Comparison of ENCODE assay signal across 18 cellular contexts in the genomic region with DNA sequence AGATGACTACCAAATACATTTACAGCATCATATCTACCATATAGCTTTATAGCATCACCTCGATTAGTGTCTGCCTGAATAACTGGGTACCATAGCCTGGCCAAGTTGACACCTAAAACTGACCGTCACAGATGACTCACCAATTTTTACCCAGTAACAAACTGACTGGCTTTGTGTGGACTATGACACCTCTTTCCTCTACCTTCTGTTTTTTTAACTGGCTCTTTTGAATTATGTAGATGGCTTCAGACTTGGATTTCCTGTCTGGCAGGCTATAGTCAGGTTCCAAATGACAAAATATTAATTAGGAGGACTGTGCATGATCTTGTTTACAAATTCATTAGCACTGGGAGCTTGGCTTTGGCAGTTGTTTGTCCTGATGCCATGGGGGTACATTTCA.
DNase-seq lines count a peak whose midpoint lies in the region; ATAC-seq, FAIRE-seq and TF ChIP-seq lines count a peak whose summit lies in the region.
"Had no signal": no experiment of that assay in that cellular context is flagged by ENCODE, and none has a peak within 500 bp of the region (broad histone marks: within the 10 kb centered on the region; RNA-seq: fewer than 3 reads in every experiment).

No MANE protein-coding gene starts in this region.

- H3K36me3 ChIP-seq in endothelial cell of umbilical vein (ENCODE audit: control insufficient read depth in 2 of 2, extremely low read depth in 1 of 2, insufficient read depth in 2 of 2, low read length in 2 of 2), result no peaks in the 10 kb centered on the region
- H3K36me3 ChIP-seq in naive thymus-derived CD4-positive, alpha-beta T cell (ENCODE audit: control insufficient read depth in 2 of 3, insufficient read depth in 3 of 3, low read length in 3 of 3), result no peaks in the 10 kb centered on the region
- H3K36me3 ChIP-seq: uterus had no signal

- no peak overlapping the region for H3K4me3 Mint-ChIP-seq in osteocyte (ENCODE audit: unreplicated experiment)
- H3K4me3 Mint-ChIP-seq in activated naive CD8-positive, alpha-beta T cell treated with anti-CD3 and anti-CD28 coated beads, Interleukin-2, amount 50 U/mL, for 24 hours, result no peak overlapping the region
- no peak overlapping the region for H3K4me3 Mint-ChIP-seq in naive thymus-derived CD4-positive, alpha-beta T cell
- H3K4me3 Mint-ChIP-seq: natural killer cell had no signal

- TF ChIP-seq POLR2A in endothelial cell of umbilical vein (IDR thresholded peaks at IDR 0.05; ENCODE audit: low read depth, low read length), result no peak

- peaks cover 26% of the 10 kb centered on the region for H3K4me1 ChIP-seq in endothelial cell of umbilical vein (ENCODE audit: control insufficient read depth, extremely low read depth, insufficient read depth, low read length)
- H3K4me1 ChIP-seq in naive thymus-derived CD4-positive, alpha-beta T cell (ENCODE audit: control insufficient read depth in 2 of 2, insufficient read depth in 2 of 2, low read length in 2 of 2), result no peaks in the 10 kb centered on the region
- H3K4me1 ChIP-seq: body of pancreas, uterus had no signal

- no peaks in the 10 kb centered on the region for H3K27me3 Mint-ChIP-seq in osteocyte (ENCODE audit: unreplicated experiment)
- no peaks in the 10 kb centered on the region for H3K27me3 Mint-ChIP-seq in activated naive CD8-positive, alpha-beta T cell treated with anti-CD3 and anti-CD28 coated beads, Interleukin-2, amount 50 U/mL, for 24 hours
- H3K27me3 Mint-ChIP-seq in naive thymus-derived CD4-positive, alpha-beta T cell, result peaks cover 0 to 5% (median 0%) of the 10 kb centered on the region in 5 donors

- H2AFZ ChIP-seq in endothelial cell of umbilical vein (ENCODE audit: low read depth, low read length), result no peak overlapping the region

- H3K27ac Mint-ChIP-seq in osteocyte (ENCODE audit: unreplicated experiment), result peak overlapping the region; percentile 76
- H3K27ac Mint-ChIP-seq in activated naive CD8-positive, alpha-beta T cell treated with anti-CD3 and anti-CD28 coated beads, Interleukin-2, amount 50 U/mL, for 24 hours, result no peak overlapping the region
- H3K27ac Mint-ChIP-seq in naive thymus-derived CD4-positive, alpha-beta T cell, result no peak overlapping the region
- H3K27ac Mint-ChIP-seq: natural killer cell had no signal

- peak overlapping the region; percentile 50 for H3K4me2 ChIP-seq in endothelial cell of umbilical vein (ENCODE audit: insufficient read depth, low read length)

- dilution Hi-C loops in endothelial cell of umbilical vein (cut with MboI; ENCODE audit: extremely low pct_ligation_motif_present, low sequenced_read_pairs), result no loop called here

- peak; percentile 56 for DNase-seq in Daoy (ENCODE audit: low read depth)
- peak; percentile 32 for DNase-seq in RPMI7951 (ENCODE audit: low read depth)
- peak; percentile 40 for DNase-seq in endothelial cell of umbilical vein (ENCODE audit: low read depth, low spot score)
- DNase-seq in osteocyte (ENCODE audit: extremely low spot score, unreplicated experiment), result no peak
- DNase-seq in activated gamma-delta T cell treated with Interleukin-2 at 50 U/mL for 16 hours, result no peak
- DNase-seq in activated naive CD8-positive, alpha-beta T cell treated with anti-CD3 and anti-CD28 coated beads, Interleukin-2, amount 50 U/mL, for 24 hours, result no peak
- no peak for DNase-seq in naive thymus-derived CD4-positive, alpha-beta T cell
- DNase-seq: activated effector memory CD4-positive, alpha-beta T cell treated with anti-CD3 and anti-CD28 coated beads, Interleukin-2, amount 50 U/mL, for 16 hours; DMS 273 treated with DMSO at 0.1 percent for 48 hours; effector CD8-positive, alpha-beta T cell; natural killer cell; NCI-H1930; NCI-H524; T-helper 2 cell; uterus had no signal

- no TSS peak for BruUV-seq in endothelial cell of umbilical vein (replicated peaks; lab: Mats Ljungman, UMichigan)

- H4K20me1 ChIP-seq in endothelial cell of umbilical vein (replicated peaks; ENCODE audit: control insufficient read depth, extremely low read depth, insufficient read depth, low read length), result no peaks in the 10 kb centered on the region

- H3K27me3 ChIP-seq in endothelial cell of umbilical vein (ENCODE audit: control insufficient read depth in 2 of 2, insufficient read depth in 2 of 2, low read length in 2 of 2), result no peaks in the 10 kb centered on the region
- no peaks in the 10 kb centered on the region for H3K27me3 ChIP-seq in naive thymus-derived CD4-positive, alpha-beta T cell (ENCODE audit: control insufficient read depth in 2 of 2, insufficient read depth in 2 of 2, low read length in 2 of 2)
- H3K27me3 ChIP-seq: body of pancreas, uterus had no signal

- no peaks in the 10 kb centered on the region for H3K79me2 ChIP-seq in endothelial cell of umbilical vein (ENCODE audit: control insufficient read depth, insufficient read depth, low read length)

- no peaks in the 10 kb centered on the region for H3K9me1 ChIP-seq in endothelial cell of umbilical vein (replicated peaks; ENCODE audit: control insufficient read depth, extremely low read depth, insufficient read depth, low read length)

- no peak for ATAC-seq in HG03432 (IDR thresholded peaks at IDR 0.05; ENCODE audit: unreplicated experiment)
- ATAC-seq in activated naive CD8-positive, alpha-beta T cell treated with anti-CD3 and anti-CD28 coated beads, Interleukin-2, amount 50 U/mL, for 24 hours, result no peak
- ATAC-seq in naive thymus-derived CD4-positive, alpha-beta T cell, result no peak
- ATAC-seq: activated CD4-positive, CD25-positive, alpha-beta regulatory T cell treated with anti-CD3 and anti-CD28 coated beads, Interleukin-2, amount 50 U/mL, for 24 hours; natural killer cell had no signal

- peak overlapping the region; percentile 86 for H3K27ac ChIP-seq in endothelial cell of umbilical vein (ENCODE audit: insufficient read depth, low read depth, low read length)
- H3K27ac ChIP-seq in naive thymus-derived CD4-positive, alpha-beta T cell (ENCODE audit: low read depth, low read length), result no peak overlapping the region

- POLR2A ChIA-PET in endothelial cell of umbilical vein (lab: Charles Lee), result no interaction called here
- POLR2A ChIA-PET in naive thymus-derived CD4-positive, alpha-beta T cell (lab: Charles Lee), result no interaction called here

- H3K4me1 Mint-ChIP-seq in osteocyte (ENCODE audit: unreplicated experiment), result peaks cover 24% of the 10 kb centered on the region
- no peaks in the 10 kb centered on the region for H3K4me1 Mint-ChIP-seq in activated naive CD8-positive, alpha-beta T cell treated with anti-CD3 and anti-CD28 coated beads, Interleukin-2, amount 50 U/mL, for 24 hours
- no peaks in the 10 kb centered on the region for H3K4me1 Mint-ChIP-seq in naive thymus-derived CD4-positive, alpha-beta T cell
- H3K4me1 Mint-ChIP-seq: natural killer cell had no signal

- intact Hi-C loops in endothelial cell of umbilical vein (cut with micrococcal nuclease), result loop anchor here (5.0 to 10.0 kb wide), 3 partner anchors 181 to 569 kb away; no protein-coding TSS in a partner anchor
- intact Hi-C loops in naive thymus-derived CD4-positive, alpha-beta T cell (cut with micrococcal nuclease), result no loop called here

- CTCF ChIA-PET in endothelial cell of umbilical vein (lab: Charles Lee), result interaction anchor here (1.3 to 1.8 kb wide), 2 partner anchors 12 to 361 kb away, joined by 3 to 9 read pairs; no protein-coding TSS in a partner anchor
- CTCF ChIA-PET in naive thymus-derived CD4-positive, alpha-beta T cell (lab: Charles Lee), result no interaction called here

- H3K4me3 ChIP-seq in endothelial cell of umbilical vein (replicated peaks in 1 of 3; ENCODE audit: insufficient read depth in 1 of 3, low read depth in 1 of 3, low read length in 3 of 3), result no peak overlapping the region
- H3K4me3 ChIP-seq in naive thymus-derived CD4-positive, alpha-beta T cell (ENCODE audit: low read length), result no peak overlapping the region
- H3K4me3 ChIP-seq: body of pancreas, uterus had no signal

- no peaks in the 10 kb centered on the region for H3K9me3 Mint-ChIP-seq in osteocyte (ENCODE audit: unreplicated experiment)
- no peaks in the 10 kb centered on the region for H3K9me3 Mint-ChIP-seq in activated naive CD8-positive, alpha-beta T cell treated with anti-CD3 and anti-CD28 coated beads, Interleukin-2, amount 50 U/mL, for 24 hours
- H3K9me3 Mint-ChIP-seq in naive thymus-derived CD4-positive, alpha-beta T cell, result peaks cover 0 to 18% (median 2%) of the 10 kb centered on the region in 11 donors

- H3K9ac ChIP-seq in endothelial cell of umbilical vein (replicated peaks; ENCODE audit: extremely low read depth, insufficient read depth, low read length), result peak overlapping the region; percentile 53

- no peaks in the 10 kb centered on the region for H3K9me3 ChIP-seq in endothelial cell of umbilical vein (replicated peaks; ENCODE audit: control insufficient read depth, insufficient read depth, low read length)
- H3K9me3 ChIP-seq in naive thymus-derived CD4-positive, alpha-beta T cell (ENCODE audit: control insufficient read depth in 2 of 3, low read length in 3 of 3), result no peaks in the 10 kb centered on the region
- H3K9me3 ChIP-seq: body of pancreas, uterus had no signal

- no peaks in the 10 kb centered on the region for H3K36me3 Mint-ChIP-seq in osteocyte (ENCODE audit: unreplicated experiment)
- no peaks in the 10 kb centered on the region for H3K36me3 Mint-ChIP-seq in activated naive CD8-positive, alpha-beta T cell treated with anti-CD3 and anti-CD28 coated beads, Interleukin-2, amount 50 U/mL, for 24 hours (ENCODE audit: low read depth)
- H3K36me3 Mint-ChIP-seq in naive thymus-derived CD4-positive, alpha-beta T cell, result no peaks in the 10 kb centered on the region

- TF ChIP-seq CTCF in endothelial cell of umbilical vein (IDR thresholded peaks at IDR 0.05; ENCODE audit: extremely low read depth in 1 of 2, insufficient read depth in 1 of 2, low read depth in 1 of 2, low read length in 2 of 2) (no peak), osteocyte (IDR thresholded peaks at IDR 0.05) (no peak)

- peak; percentile 79 for FAIRE-seq in endothelial cell of umbilical vein (lab: Jason Lieb, UNC)

TF ChIP-seq in endothelial cell of umbilical vein, 7 proteins besides CTCF, POLR2A, EP300 and RAD21:
- TF ChIP-seq FOS (IDR thresholded peaks at IDR 0.05; ENCODE audit: borderline replicate concordance, insufficient read depth, low read length) (peak; percentile 46), JUN (IDR thresholded peaks at IDR 0.05; ENCODE audit: borderline replicate concordance, insufficient read depth, insufficient read length, low read depth) (no peak), MYC (IDR thresholded peaks at IDR 0.05; ENCODE audit: low read depth, low read length) (no peak), POLR2AphosphoS5 (IDR thresholded peaks at IDR 0.05; ENCODE audit: insufficient read depth, low read depth, low read length) (no peak), GATA2 (IDR thresholded peaks at IDR 0.05; ENCODE audit: insufficient read depth, insufficient read length, low read depth, low read length) (no peak), EZH2 (IDR thresholded peaks at IDR 0.05; ENCODE audit: borderline replicate concordance, low read depth, low read length, severe bottlenecking) (no peak)
- TF ChIP-seq, protein P1, sequence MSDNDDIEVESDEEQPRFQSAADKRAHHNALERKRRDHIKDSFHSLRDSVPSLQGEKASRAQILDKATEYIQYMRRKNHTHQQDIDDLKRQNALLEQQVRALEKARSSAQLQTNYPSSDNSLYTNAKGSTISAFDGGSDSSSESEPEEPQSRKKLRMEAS (IDR thresholded peaks at IDR 0.05; ENCODE audit: insufficient read depth, insufficient read length), result no peak

Comparison
In these comparisons a context has a peak if more than half of its experiments do, and no peak if none do; other contexts are left out.
1. DNase-seq: peak in Daoy (single experiment), RPMI7951 (single experiment) and endothelial cell of umbilical vein (single experiment); none in osteocyte (single experiment), activated gamma-delta T cell treated with Interleukin-2 at 50 U/mL for 16 hours (single experiment), activated naive CD8-positive, alpha-beta T cell treated with anti-CD3 and anti-CD28 coated beads, Interleukin-2, amount 50 U/mL, for 24 hours (single experiment) and naive thymus-derived CD4-positive, alpha-beta T cell (0 of 9).